In genomic region chr16:50735629-50736122, GRCh38 we compare ENCODE assay signal across 16 cellular contexts. TPM values are rescaled to one million over a fixed set of nuclear protein-coding genes. Genes with fewer than 3 reads are reported as not detected.
DNase-seq lines count a peak whose midpoint lies in the region; ATAC-seq and TF ChIP-seq lines count a peak whose summit lies in the region.
"Had no signal": no experiment of that assay in that cellular context is flagged by ENCODE, and none has a peak within 500 bp of the region (broad histone marks: within the 10 kb centered on the region; RNA-seq: fewer than 3 reads in every experiment).

No MANE protein-coding gene starts in this region.

- peaks cover 52% of the 10 kb centered on the region for H3K4me1 Mint-ChIP-seq in activated naive CD8-positive, alpha-beta T cell treated with anti-CD3 and anti-CD28 coated beads, Interleukin-2, amount 50 U/mL, for 24 hours

- DNase-seq in GM12864 (ENCODE audit: low read depth): peak; percentile 50
- DNase-seq in activated naive CD8-positive, alpha-beta T cell treated with anti-CD3 and anti-CD28 coated beads, Interleukin-2, amount 50 U/mL, for 24 hours: peak; percentile 27
- DNase-seq in mammary epithelial cell: no peak
- no peak for DNase-seq in foreskin keratinocyte
- DNase-seq: CD4-positive, alpha-beta T cell; HFFc6; MM.1S; PC-9; substantia nigra; T-cell had no signal

- in situ Hi-C loops in mammary epithelial cell (cut with MboI; ENCODE audit: low sequenced_read_pairs in 2 of 2): no loop called here

- H3K79me2 ChIP-seq in mammary epithelial cell (ENCODE audit: insufficient read depth, low read length): no peaks in the 10 kb centered on the region

- H3K27me3 Mint-ChIP-seq in activated naive CD8-positive, alpha-beta T cell treated with anti-CD3 and anti-CD28 coated beads, Interleukin-2, amount 50 U/mL, for 24 hours: no peaks in the 10 kb centered on the region
- H3K27me3 Mint-ChIP-seq: CD4-positive, alpha-beta T cell; T-cell had no signal

- intact Hi-C loops in mammary epithelial cell (cut with micrococcal nuclease): no loop called here

- H3K36me3 ChIP-seq in mammary epithelial cell (ENCODE audit: insufficient read depth, low read length): no peaks in the 10 kb centered on the region

- CTCF ChIA-PET in mammary epithelial cell (lab: Charles Lee; ENCODE audit: low non-redundant PET): no interaction called here

- H3K4me3 ChIP-seq in GM12864 (ENCODE audit: low read depth, low read length): no peak overlapping the region
- H3K4me3 ChIP-seq in mammary epithelial cell (replicated peaks in 1 of 3; ENCODE audit: insufficient read depth in 1 of 3, low read depth in 2 of 3, low read length in 3 of 3): no peak overlapping the region
- H3K4me3 ChIP-seq: coronary artery, PC-9 had no signal

- ATAC-seq in GM18867 (IDR thresholded peaks at IDR 0.05; ENCODE audit: unreplicated experiment) (peak; percentile 66), HG02885 (IDR thresholded peaks at IDR 0.05; ENCODE audit: poor library complexity, unreplicated experiment) (peak; percentile 71), HG02970 (IDR thresholded peaks at IDR 0.05; ENCODE audit: low FRiP score, unreplicated experiment) (no peak), foreskin keratinocyte (no peak)
- peak; percentile 59 for ATAC-seq in activated naive CD8-positive, alpha-beta T cell treated with anti-CD3 and anti-CD28 coated beads, Interleukin-2, amount 50 U/mL, for 24 hours
- ATAC-seq: T-cell had no signal

- H3K27ac ChIP-seq in mammary epithelial cell (ENCODE audit: insufficient read depth, low read depth, low read length): no peak overlapping the region
- no peak overlapping the region for H3K27ac ChIP-seq in foreskin keratinocyte
- H3K27ac ChIP-seq: coronary artery, PC-9 had no signal

- H3K4me3 Mint-ChIP-seq in activated naive CD8-positive, alpha-beta T cell treated with anti-CD3 and anti-CD28 coated beads, Interleukin-2, amount 50 U/mL, for 24 hours: no peak overlapping the region
- H3K4me3 Mint-ChIP-seq: CD4-positive, alpha-beta T cell; HFFc6; T-cell had no signal

- H3K4me2 ChIP-seq in mammary epithelial cell (ENCODE audit: insufficient read depth, low read depth, low read length): no peak overlapping the region
- H3K4me2 ChIP-seq: PC-9 had no signal

- H3K27me3 ChIP-seq in mammary epithelial cell (ENCODE audit: insufficient read depth, low read length) (no peaks in the 10 kb centered on the region), foreskin keratinocyte (no peaks in the 10 kb centered on the region)

- no peak for TF ChIP-seq CTCF in GM12864 (IDR thresholded peaks at IDR 0.05; ENCODE audit: low read depth, low read length, missing control alignments)
- no peak for TF ChIP-seq CTCF in mammary epithelial cell (conservative IDR thresholded peaks at IDR 0.05 in 1 of 2, IDR thresholded peaks at IDR 0.05 in 1 of 2; ENCODE audit: extremely low read depth in 1 of 2, insufficient read depth in 1 of 2, low read depth in 1 of 2, low read length in 2 of 2)
- TF ChIP-seq CTCF in foreskin keratinocyte (conservative IDR thresholded peaks at IDR 0.05): no peak

- H3K9ac ChIP-seq in mammary epithelial cell (ENCODE audit: insufficient read depth, low read length): no peak overlapping the region

- peak overlapping the region; percentile 59 for H3K27ac Mint-ChIP-seq in activated naive CD8-positive, alpha-beta T cell treated with anti-CD3 and anti-CD28 coated beads, Interleukin-2, amount 50 U/mL, for 24 hours
- H3K27ac Mint-ChIP-seq: CD4-positive, alpha-beta T cell; HFFc6 had no signal

- no peak overlapping the region for H2AFZ ChIP-seq in mammary epithelial cell (ENCODE audit: low read depth, low read length)
- H2AFZ ChIP-seq: PC-9 had no signal

- H3K36me3 Mint-ChIP-seq in activated naive CD8-positive, alpha-beta T cell treated with anti-CD3 and anti-CD28 coated beads, Interleukin-2, amount 50 U/mL, for 24 hours (ENCODE audit: low read depth): no peaks in the 10 kb centered on the region

- BruUV-seq in mammary epithelial cell (replicated peaks; lab: Mats Ljungman, UMichigan): no TSS peak

- no peaks in the 10 kb centered on the region for H4K20me1 ChIP-seq in mammary epithelial cell (ENCODE audit: insufficient read depth, low read length)

- H3K9me3 Mint-ChIP-seq in activated naive CD8-positive, alpha-beta T cell treated with anti-CD3 and anti-CD28 coated beads, Interleukin-2, amount 50 U/mL, for 24 hours: no peaks in the 10 kb centered on the region
- H3K9me3 Mint-ChIP-seq: CD4-positive, alpha-beta T cell; HFFc6; T-cell had no signal

- dilution Hi-C loops in mammary epithelial cell (cut with HindIII; ENCODE audit: low sequenced_read_pairs): no loop called here

- H3K9me3 ChIP-seq in mammary epithelial cell (replicated peaks; ENCODE audit: insufficient read depth, low read length): no peaks in the 10 kb centered on the region

- H3K4me1 ChIP-seq in mammary epithelial cell (ENCODE audit: insufficient read depth, low read length) (no peaks in the 10 kb centered on the region), foreskin keratinocyte (peaks cover 2% of the 10 kb centered on the region)

- 74% methylated on average over 7 of the region's 7 CpGs for WGBS in mammary epithelial cell (ENCODE audit: low coverage, missing lambda C conversion rate)

RNA-seq across cellular contexts. Expression of gene CYLD, which starts 6.2 kb away (rescaled TPM):
- total RNA-seq in mammary epithelial cell (10 to 100 TPM; 39.3 to 52.3 TPM), foreskin keratinocyte (30.0 and 30.6 TPM in 2 replicates)
- polyA plus RNA-seq in mammary epithelial cell (8.2 TPM), foreskin keratinocyte (8.6 and 9.0 TPM in 2 replicates)
- polyA minus RNA-seq in mammary epithelial cell: 31.0 TPM

RNA-seq across cellular contexts. Expression of gene NOD2, which starts 42.3 kb away (rescaled TPM):
- total RNA-seq in mammary epithelial cell: under 1 TPM; 0.17 to 0.66 TPM
- 0.28 TPM for polyA plus RNA-seq in mammary epithelial cell
- 2.1 TPM for polyA minus RNA-seq in mammary epithelial cell
- 0.92 and 1.1 TPM in 2 replicates for total RNA-seq in foreskin keratinocyte
- polyA plus RNA-seq in foreskin keratinocyte: 0.44 and 0.45 TPM in 2 replicates
- total RNA-seq: HFFc6, HT-29 had no signal

RNA-seq across cellular contexts. Expression of gene SNX20, which starts 54.6 kb away (rescaled TPM):
- total RNA-seq in mammary epithelial cell (not detected), foreskin keratinocyte (not detected in 2 replicates)
- polyA plus RNA-seq in mammary epithelial cell (not detected), foreskin keratinocyte (not detected in 2 replicates)
- not detected for polyA minus RNA-seq in mammary epithelial cell
- total RNA-seq: HFFc6, PC-9, renal cortical epithelial cell had no signal

Comparison
In these comparisons a context has a peak if more than half of its experiments do, and no peak if none do; other contexts are left out.
1. DNase-seq: peak in GM12864 (single experiment) and activated naive CD8-positive, alpha-beta T cell treated with anti-CD3 and anti-CD28 coated beads, Interleukin-2, amount 50 U/mL, for 24 hours (single experiment); none in mammary epithelial cell (single experiment) and foreskin keratinocyte (0 of 2).
2. ATAC-seq: peak in GM18867 (single experiment), HG02885 (single experiment) and activated naive CD8-positive, alpha-beta T cell treated with anti-CD3 and anti-CD28 coated beads, Interleukin-2, amount 50 U/mL, for 24 hours (single experiment); none in HG02970 (single experiment) and foreskin keratinocyte (single experiment).